In genomic region chr12:20444595-20445170, GRCh38 we compare ENCODE assay signal across 25 cellular contexts.
A peak's percentile ranks its signal among the peaks of the same experiment; 100 is the strongest.
DNase-seq lines count a peak whose midpoint lies in the region; ATAC-seq, FAIRE-seq and TF ChIP-seq lines count a peak whose summit lies in the region.
"Had no signal": no experiment of that assay in that cellular context is flagged by ENCODE, and none has a peak within 500 bp of the region (broad histone marks: within the 10 kb centered on the region; RNA-seq: fewer than 3 reads in every experiment).

No MANE protein-coding gene starts in this region.

- H3K9ac ChIP-seq in adipocyte (ENCODE audit: low read length) (no peak overlapping the region), neural progenitor cell (no peak overlapping the region)

- H3K9me3 Mint-ChIP-seq in CD14-positive monocyte, result peaks cover 0 to 3% (median 0%) of the 10 kb centered on the region in 7 donors
- no peaks in the 10 kb centered on the region for H3K9me3 Mint-ChIP-seq in neural progenitor cell
- H3K9me3 Mint-ChIP-seq: activated T-cell treated with anti-CD3 and anti-CD28 coated beads, Interleukin-2, amount 50 U/mL, for 4 hours had no signal

- no peak overlapping the region for H3K4me2 ChIP-seq in neural progenitor cell

- no peaks in the 10 kb centered on the region for H3K79me2 ChIP-seq in neural progenitor cell (ENCODE audit: low read depth)

- 0 out of 2 replicates have a peak overlapping the region, but pooled peaks have one; percentile 6 for H3K4me3 ChIP-seq in HL-60 (replicated peaks; ENCODE audit: insufficient read depth, low read length)
- H3K4me3 ChIP-seq in adipocyte (ENCODE audit: low read length), result no peak overlapping the region
- H3K4me3 ChIP-seq in neural progenitor cell, result no peak overlapping the region
- no peak overlapping the region for H3K4me3 ChIP-seq in small intestine (ENCODE audit: low read depth in 1 of 2, low read length in 2 of 2)
- H3K4me3 ChIP-seq: cardiac muscle cell, K562, uterus had no signal

- FAIRE-seq in small intestine (lab: Jason Lieb, UNC), result no peak
- FAIRE-seq: D721Med, K562 had no signal

- H3K4me1 Mint-ChIP-seq in CD14-positive monocyte (peaks cover 13% of the 10 kb centered on the region), neural progenitor cell (peaks cover 7% of the 10 kb centered on the region)
- H3K4me1 Mint-ChIP-seq: activated naive CD4-positive, alpha-beta T cell treated with anti-CD3 and anti-CD28 coated beads, Interleukin-2, amount 10 ng/mL, durations not matched to agents 7 days and 5 days had no signal

- H3K27me3 ChIP-seq in HL-60 (ENCODE audit: insufficient read depth, poor library complexity, severe bottlenecking), result no peaks in the 10 kb centered on the region
- H3K27me3 ChIP-seq in adipocyte (replicated peaks; ENCODE audit: control insufficient read depth, insufficient read depth, low read length), result no peaks in the 10 kb centered on the region
- no peaks in the 10 kb centered on the region for H3K27me3 ChIP-seq in neural progenitor cell
- no peaks in the 10 kb centered on the region for H3K27me3 ChIP-seq in small intestine (ENCODE audit: control insufficient read depth in 2 of 2, insufficient read depth in 2 of 2, low read length in 2 of 2)
- H3K27me3 ChIP-seq: cardiac muscle cell, uterus had no signal

- H3K36me3 Mint-ChIP-seq in CD14-positive monocyte (no peaks in the 10 kb centered on the region), neural progenitor cell (no peaks in the 10 kb centered on the region)
- H3K36me3 Mint-ChIP-seq: activated naive CD4-positive, alpha-beta T cell treated with anti-CD3 and anti-CD28 coated beads, Interleukin-2, amount 10 ng/mL, durations not matched to agents 7 days and 5 days had no signal

- H3K4me3 Mint-ChIP-seq in CD14-positive monocyte (peak overlapping the region; percentile 9 to 71), neural progenitor cell (no peak overlapping the region)
- H3K4me3 Mint-ChIP-seq: activated naive CD4-positive, alpha-beta T cell treated with anti-CD3 and anti-CD28 coated beads, Interleukin-2, amount 10 ng/mL, durations not matched to agents 7 days and 5 days; activated T-cell treated with anti-CD3 and anti-CD28 coated beads, Interleukin-2, amount 50 U/mL, for 4 hours had no signal

- H3K27ac ChIP-seq in HL-60 (replicated peaks) (no peak overlapping the region), neural progenitor cell (no peak overlapping the region), small intestine (ENCODE audit: low read depth in 1 of 2, low read length in 1 of 2) (no peak overlapping the region)
- H3K27ac ChIP-seq: C4-2B, cardiac muscle cell had no signal

- H3K36me3 ChIP-seq in adipocyte (ENCODE audit: control insufficient read depth, insufficient read depth, low read length, severe bottlenecking) (no peaks in the 10 kb centered on the region), neural progenitor cell (no peaks in the 10 kb centered on the region), small intestine (ENCODE audit: control insufficient read depth in 2 of 2, insufficient read depth in 2 of 2, low read length in 2 of 2) (no peaks in the 10 kb centered on the region)
- H3K36me3 ChIP-seq: cardiac muscle cell, uterus had no signal

- TF ChIP-seq CTCF in CD14-positive monocyte (IDR thresholded peaks at IDR 0.05) (no peak), HL-60 (IDR thresholded peaks at IDR 0.05; ENCODE audit: insufficient read depth, low read length) (no peak), neural progenitor cell (IDR thresholded peaks at IDR 0.05) (no peak)

- H3F3A ChIP-seq in neural progenitor cell (ENCODE audit: low read depth), result no peaks in the 10 kb centered on the region

- H4K20me1 ChIP-seq in neural progenitor cell (ENCODE audit: low read depth), result no peaks in the 10 kb centered on the region

- no peak for ATAC-seq in HG02885 (IDR thresholded peaks at IDR 0.05; ENCODE audit: poor library complexity, unreplicated experiment)
- ATAC-seq: activated T-cell treated with anti-CD3 and anti-CD28 coated beads, Interleukin-2, amount 50 U/mL, for 4 hours; HCT116; K562; PC-3 had no signal

- H3K27me3 Mint-ChIP-seq in CD14-positive monocyte (ENCODE audit: low read depth in 3 of 3), result no peaks in the 10 kb centered on the region
- H3K27me3 Mint-ChIP-seq in neural progenitor cell (ENCODE audit: insufficient read depth, low read depth), result peaks cover 4% of the 10 kb centered on the region
- H3K27me3 Mint-ChIP-seq: activated naive CD4-positive, alpha-beta T cell treated with anti-CD3 and anti-CD28 coated beads, Interleukin-2, amount 10 ng/mL, durations not matched to agents 7 days and 5 days had no signal

- no peak overlapping the region for H3K27ac Mint-ChIP-seq in CD14-positive monocyte
- no peak overlapping the region for H3K27ac Mint-ChIP-seq in neural progenitor cell
- H3K27ac Mint-ChIP-seq: activated naive CD4-positive, alpha-beta T cell treated with anti-CD3 and anti-CD28 coated beads, Interleukin-2, amount 10 ng/mL, durations not matched to agents 7 days and 5 days had no signal

- WGBS in small intestine, 3 donors, result 80 to 93% (median 88%) methylated on average over 6 of the region's 6 CpGs

- intact Hi-C loops in CD14-positive monocyte (cut with micrococcal nuclease), result no loop called here

- H3K9me3 ChIP-seq in adipocyte (ENCODE audit: control insufficient read depth, low read length) (no peaks in the 10 kb centered on the region), neural progenitor cell (ENCODE audit: low read depth) (no peaks in the 10 kb centered on the region), small intestine (ENCODE audit: control insufficient read depth, low read depth) (no peaks in the 10 kb centered on the region)
- H3K9me3 ChIP-seq: uterus had no signal

- H2AFZ ChIP-seq in neural progenitor cell (replicated peaks), result peak overlapping the region; percentile 91

- H3K4me1 ChIP-seq in adipocyte (ENCODE audit: control insufficient read depth, insufficient read depth, low read length), result peaks cover 15% of the 10 kb centered on the region
- H3K4me1 ChIP-seq in neural progenitor cell, result peaks cover 28% of the 10 kb centered on the region
- peaks cover 0 to 2% of the 10 kb centered on the region in 2 donors for H3K4me1 ChIP-seq in small intestine (ENCODE audit: control insufficient read depth in 2 of 2, insufficient read depth in 1 of 2, low read depth in 1 of 2, low read length in 1 of 2)
- H3K4me1 ChIP-seq: uterus had no signal

- DNase-seq in CD14-positive monocyte (ENCODE audit: low spot score) (no peak), HL-60 (ENCODE audit: low read depth in 1 of 2, low spot score in 1 of 2) (peak in 1 of 2 experiments; percentile 21), adipocyte (ENCODE audit: low read depth) (peak; percentile 39), neural progenitor cell (ENCODE audit: low spot score) (peak; percentile 21), small intestine (no peak), activated gamma-delta T cell (lab: John Stamatoyannopoulos, UW) (no peak)
- no peak for DNase-seq in stimulated activated CD4-positive, alpha-beta T cell treated with anti-CD3 and anti-CD28 coated beads, Interleukin-4, amount 100 ng/mL, for 1 hour
- DNase-seq: activated CD4-positive, alpha-beta T cell treated with anti-CD3 and anti-CD28 coated beads for 4 hours; activated naive CD4-positive, alpha-beta T cell treated with anti-CD3 and anti-CD28 coated beads, Interleukin-2, amount 10 ng/mL, durations not matched to agents 7 days and 5 days; activated T-cell treated with anti-CD3 and anti-CD28 coated beads, Interleukin-2, amount 50 U/mL, for 4 hours; head of caudate nucleus; NCI-H187; NCI-H748 treated with DMSO at 0.1 percent for 48 hours; PC-3; retina; SHP77 treated with DMSO at 0.1 percent for 48 hours; stimulated activated CD4-positive, alpha-beta T cell treated with anti-CD3 and anti-CD28 coated beads, Interleukin-15, amount 100 ng/mL, for 24 hours; stimulated activated CD8-positive, alpha-beta memory T cell treated with anti-CD3 and anti-CD28 coated beads, Interleukin-4, amount 100 ng/mL, for 48 hours; uterus had no signal

Comparison
In these comparisons a context has a peak if more than half of its experiments do, and no peak if none do; other contexts are left out.
1. DNase-seq: peak in adipocyte (single experiment) and neural progenitor cell (single experiment); none in CD14-positive monocyte (single experiment), small intestine (single experiment), activated gamma-delta T cell (single experiment) and stimulated activated CD4-positive, alpha-beta T cell treated with anti-CD3 and anti-CD28 coated beads, Interleukin-4, amount 100 ng/mL, for 1 hour (single experiment).